8 cellular contexts compared by ENCODE assay signal in genomic region chr1:160830321-160831153, GRCh38. TPM values are rescaled to one million over a fixed set of nuclear protein-coding genes. Genes with fewer than 3 reads are reported as not detected.
A peak's percentile ranks its signal among the peaks of the same experiment; 100 is the strongest.
DNase-seq lines count a peak whose midpoint lies in the region; ATAC-seq, FAIRE-seq and TF ChIP-seq lines count a peak whose summit lies in the region.

No MANE protein-coding gene starts in this region.

- TF ChIP-seq CTCF in OCI-LY7 (conservative IDR thresholded peaks at IDR 0.05; ENCODE audit: low read length) (peak; percentile 92), fibroblast of pulmonary artery (IDR thresholded peaks at IDR 0.05; ENCODE audit: low read length, missing control alignments) (peak; percentile 74), progenitor cell of endocrine pancreas (IDR thresholded peaks at IDR 0.05; ENCODE audit: unreplicated experiment) (peak; percentile 85)

- peaks cover 23% of the 10 kb centered on the region for H3K36me3 ChIP-seq in CD4-positive, CD25-positive, alpha-beta regulatory T cell (ENCODE audit: control insufficient read depth, insufficient read depth, low read length)
- H3K36me3 ChIP-seq in OCI-LY7 (ENCODE audit: insufficient read depth, low read length), result no peaks in the 10 kb centered on the region

- no peaks in the 10 kb centered on the region for H3K9me2 ChIP-seq in OCI-LY7 (ENCODE audit: insufficient read depth, low read length)

- no peaks in the 10 kb centered on the region for H4K20me1 ChIP-seq in OCI-LY7 (ENCODE audit: insufficient read depth, low read length)

- BruUV-seq in OCI-LY7 (replicated peaks; lab: Mats Ljungman, UMichigan), result no TSS peak

- no peak overlapping the region for H3K4me2 ChIP-seq in OCI-LY7 (ENCODE audit: low read length)

- H3K9me3 Mint-ChIP-seq in CD4-positive, CD25-positive, alpha-beta regulatory T cell, result no peaks in the 10 kb centered on the region
- no peaks in the 10 kb centered on the region for H3K9me3 Mint-ChIP-seq in progenitor cell of endocrine pancreas (ENCODE audit: low read depth)

- no peak overlapping the region for H2AFZ ChIP-seq in OCI-LY7 (ENCODE audit: low read length)

- no peaks in the 10 kb centered on the region for H3K79me2 ChIP-seq in OCI-LY7 (ENCODE audit: insufficient read depth, low read depth, low read length)

- POLR2A ChIA-PET in OCI-LY7 (lab: Charles Lee), result interaction anchor here (0.5 to 1.0 kb wide), 5 partner anchors 14 to 155 kb away, joined by 3 read pairs; no protein-coding TSS in a partner anchor

- CTCF ChIA-PET in OCI-LY7 (lab: Charles Lee; ENCODE audit: unreplicated experiment), result interaction anchor here (1.3 kb wide), 1 partner anchor 49 kb away, joined by 3 read pairs; no protein-coding TSS in a partner anchor

- H3K27me3 ChIP-seq in CD4-positive, CD25-positive, alpha-beta regulatory T cell (ENCODE audit: control insufficient read depth, insufficient read depth, low read length), result no peaks in the 10 kb centered on the region

- intact Hi-C loops in OCI-LY7 (cut with micrococcal nuclease; ENCODE audit: unreplicated experiment), result loop anchor here (1.0 to 10.0 kb wide), 5 partner anchors 53 to 406 kb away; partner anchors contain the start of gene KLHDC9

- peak; percentile 56 to 79 (median 70) for DNase-seq in CD4-positive, CD25-positive, alpha-beta regulatory T cell
- DNase-seq in H54 (ENCODE audit: insufficient read length, low spot score), result peak; percentile 18
- peak; percentile 80 for DNase-seq in OCI-LY7 (ENCODE audit: low spot score)
- peak; percentile 75 for DNase-seq in activated T-cell treated with anti-CD3 and anti-CD28 coated beads for 4 hours
- DNase-seq in fibroblast of pulmonary artery (ENCODE audit: low read depth), result peak; percentile 61
- DNase-seq in progenitor cell of endocrine pancreas (ENCODE audit: low spot score, unreplicated experiment), result peak; percentile 71

- H3K4me3 ChIP-seq in CD4-positive, CD25-positive, alpha-beta regulatory T cell (ENCODE audit: low read depth, low read length), result no peak overlapping the region
- H3K4me3 ChIP-seq in OCI-LY7 (ENCODE audit: low read depth, low read length, poor library complexity, severe bottlenecking), result no peak overlapping the region
- H3K4me3 ChIP-seq in fibroblast of pulmonary artery (replicated peaks; ENCODE audit: low read depth, low read length), result no peak overlapping the region

- no peaks in the 10 kb centered on the region for H3K9me3 ChIP-seq in CD4-positive, CD25-positive, alpha-beta regulatory T cell (ENCODE audit: control insufficient read depth in 2 of 2, low read length in 2 of 2)
- H3K9me3 ChIP-seq in OCI-LY7 (ENCODE audit: low read length), result no peaks in the 10 kb centered on the region

- no peak overlapping the region for H3K27ac ChIP-seq in CD4-positive, CD25-positive, alpha-beta regulatory T cell (ENCODE audit: insufficient read depth, low read length, poor library complexity, severe bottlenecking)
- no peak overlapping the region for H3K27ac ChIP-seq in OCI-LY7 (ENCODE audit: low read depth, low read length, poor library complexity, severe bottlenecking)

- H3K36me3 Mint-ChIP-seq in CD4-positive, CD25-positive, alpha-beta regulatory T cell, result peaks cover 24% of the 10 kb centered on the region
- no peaks in the 10 kb centered on the region for H3K36me3 Mint-ChIP-seq in progenitor cell of endocrine pancreas (ENCODE audit: insufficient read depth)

- FAIRE-seq in H54 (lab: Jason Lieb, UNC), result no peak

- peak overlapping the region; percentile 65 to 91 (median 81) for H3K27ac Mint-ChIP-seq in CD4-positive, CD25-positive, alpha-beta regulatory T cell
- no peak overlapping the region for H3K27ac Mint-ChIP-seq in progenitor cell of endocrine pancreas

- H3K4me1 Mint-ChIP-seq in CD4-positive, CD25-positive, alpha-beta regulatory T cell, result peaks cover 11 to 33% (median 18%) of the 10 kb centered on the region in 4 donors
- peaks cover 2% of the 10 kb centered on the region for H3K4me1 Mint-ChIP-seq in progenitor cell of endocrine pancreas (ENCODE audit: low read depth)

- H3K27me3 Mint-ChIP-seq in CD4-positive, CD25-positive, alpha-beta regulatory T cell, result no peaks in the 10 kb centered on the region
- H3K27me3 Mint-ChIP-seq in progenitor cell of endocrine pancreas, result peaks cover 3% of the 10 kb centered on the region

- peak; percentile 74 to 85 for ATAC-seq in CD4-positive, CD25-positive, alpha-beta regulatory T cell (ENCODE audit: low read depth in 2 of 2)
- ATAC-seq in HG03025 (IDR thresholded peaks at IDR 0.05; ENCODE audit: low FRiP score, unreplicated experiment) (no peak), GM18909 (IDR thresholded peaks at IDR 0.05; ENCODE audit: poor library complexity, unreplicated experiment) (no peak)

- TF ChIP-seq POLR2A in H54 (IDR thresholded peaks at IDR 0.05; ENCODE audit: low read depth, low read length), result no peak

- no peak overlapping the region for H3K4me3 Mint-ChIP-seq in CD4-positive, CD25-positive, alpha-beta regulatory T cell
- H3K4me3 Mint-ChIP-seq in progenitor cell of endocrine pancreas (ENCODE audit: low read depth), result no peak overlapping the region

- peaks cover 2% of the 10 kb centered on the region for H3K4me1 ChIP-seq in CD4-positive, CD25-positive, alpha-beta regulatory T cell (ENCODE audit: control insufficient read depth, insufficient read depth, low read length, poor library complexity, severe bottlenecking)
- no peaks in the 10 kb centered on the region for H3K4me1 ChIP-seq in OCI-LY7 (ENCODE audit: insufficient read depth, low read length, poor library complexity, severe bottlenecking)

RNA-seq across cellular contexts. Expression of gene CD244, which starts 32.1 kb away (rescaled TPM):
- 0.47 TPM for total RNA-seq in CD4-positive, CD25-positive, alpha-beta regulatory T cell
- under 1 TPM; 0.26 to 0.63 (median 0.43) TPM for polyA plus RNA-seq in CD4-positive, CD25-positive, alpha-beta regulatory T cell
- not detected in 2 replicates for total RNA-seq in OCI-LY7 (2014; rRNA removed; shearing (Covaris generic))
- not detected in 2 replicates for total RNA-seq in OCI-LY7 (2022)
- not detected in 2 replicates for total RNA-seq in progenitor cell of endocrine pancreas

RNA-seq across cellular contexts. Expression of gene LY9, which starts 34.6 kb away (rescaled TPM):
- 105 TPM for total RNA-seq in CD4-positive, CD25-positive, alpha-beta regulatory T cell
- 100 to 1,000 TPM; 124 to 147 (median 131) TPM for polyA plus RNA-seq in CD4-positive, CD25-positive, alpha-beta regulatory T cell
- 23.7 and 28.4 TPM in 2 replicates for total RNA-seq in OCI-LY7 (2014; rRNA removed; shearing (Covaris generic))
- 40.2 and 42.8 TPM in 2 replicates for total RNA-seq in OCI-LY7 (2022)
- not detected in 2 replicates for total RNA-seq in progenitor cell of endocrine pancreas

RNA-seq across cellular contexts. Expression of gene ITLN1, which starts 54.4 kb away (rescaled TPM):
- not detected for total RNA-seq in CD4-positive, CD25-positive, alpha-beta regulatory T cell
- not detected for polyA plus RNA-seq in CD4-positive, CD25-positive, alpha-beta regulatory T cell
- total RNA-seq in OCI-LY7 (2014; rRNA removed; shearing (Covaris generic)), result not detected in 2 replicates
- not detected in 2 replicates for total RNA-seq in OCI-LY7 (2022)
- total RNA-seq in progenitor cell of endocrine pancreas, result 0.33 TPM in 1 of 2 replicates, not detected in the other

Comparison
In these comparisons a context has a peak if more than half of its experiments do, and no peak if none do; other contexts are left out.
1. ATAC-seq: peak in CD4-positive, CD25-positive, alpha-beta regulatory T cell (2 of 2); none in HG03025 (single experiment) and GM18909 (single experiment).
2. DNase-seq: peak in every context shown above with its lines; median percentile 80 in OCI-LY7; 75 in activated T-cell treated with anti-CD3 and anti-CD28 coated beads for 4 hours; 71 in progenitor cell of endocrine pancreas; 70 in CD4-positive, CD25-positive, alpha-beta regulatory T cell; 61 in fibroblast of pulmonary artery; 18 in H54.
3. RNA of gene LY9, which starts 34.6 kb away (total RNA-seq): 105 TPM in CD4-positive, CD25-positive, alpha-beta regulatory T cell (single experiment) and 23.7 to 42.8 TPM in OCI-LY7; not detected in progenitor cell of endocrine pancreas; every median in the first group is over 10 times any median in the second.
4. Peak in every context shown above with its lines, with median percentiles within 50 percentile points of each other: CTCF ChIP-seq.